ENCODE assay signal across 1 cellular context in the genomic region with DNA sequence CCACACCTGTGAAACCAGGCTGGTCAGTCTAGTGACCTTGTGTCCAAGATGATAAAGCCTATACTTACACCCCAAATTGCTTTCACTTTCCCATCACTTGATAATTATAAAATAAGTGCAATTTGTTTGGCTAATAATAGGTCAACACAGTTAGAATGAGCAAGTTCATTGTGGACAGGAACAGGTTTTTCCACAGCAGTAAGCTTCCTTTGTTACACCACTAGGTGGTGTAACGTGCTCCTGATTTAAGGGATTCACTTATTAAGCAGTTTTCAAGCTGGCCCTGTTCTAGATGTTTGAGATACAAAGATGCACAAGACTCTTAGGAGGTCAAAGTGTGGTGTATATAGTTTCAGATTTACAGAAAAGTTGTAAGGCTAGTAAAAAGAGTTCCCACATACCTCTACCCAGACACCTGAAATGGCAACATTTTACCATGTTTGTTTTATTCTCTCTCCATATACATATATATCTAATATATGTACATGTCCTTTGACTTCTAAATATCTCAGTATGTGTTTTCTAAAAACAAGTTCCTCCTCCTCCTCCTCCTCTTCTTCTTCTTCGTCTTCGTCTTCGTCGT.
TF ChIP-seq lines count a peak whose summit lies in the region.

No MANE protein-coding gene starts in this region.

TF ChIP-seq in H1, 55 proteins besides CTCF, POLR2A, EP300 and RAD21:
- no peak for TF ChIP-seq KDM1A (IDR thresholded peaks at IDR 0.05; ENCODE audit: borderline replicate concordance, low read length)
- TF ChIP-seq MAFK (IDR thresholded peaks at IDR 0.05; ENCODE audit: low read depth, low read length): peak; percentile 44; the same call in 1 of the 2 replicates
- no peak for TF ChIP-seq SP2 (IDR thresholded peaks at IDR 0.05; ENCODE audit: low read length)
- TF ChIP-seq EZH2 (IDR thresholded peaks at IDR 0.05; ENCODE audit: low read depth, low read length, severe bottlenecking): no peak
TF ChIP-seq in H1: peak in this region for 1.
